In genomic region chr5:148512498-148512897, GRCh38 we compare ENCODE assay signal across 26 cellular contexts.
"Had no signal": no experiment of that assay in that cellular context is flagged by ENCODE, and none has a peak within 500 bp of the region (broad histone marks: within the 10 kb centered on the region; RNA-seq: fewer than 3 reads in every experiment).

No MANE protein-coding gene starts in this region.

- H3K36me3 ChIP-seq: stomach, suprapubic skin, thoracic aorta, thyroid gland, tibial artery, tibial nerve, upper lobe of left lung, upper lobe of right lung, uterus, vagina had no signal

- H3K4me3 ChIP-seq: stomach, suprapubic skin, testis, thoracic aorta, thyroid gland, tibial artery, tibial nerve, transverse colon, upper lobe of left lung, upper lobe of right lung, uterus, vagina had no signal

- H3K27me3 ChIP-seq: stomach, suprapubic skin, testis, thyroid gland, tibial artery, tibial nerve, transverse colon, upper lobe of left lung, upper lobe of right lung, uterus, vagina had no signal

- H3K4me1 ChIP-seq: stomach, suprapubic skin, testis, thyroid gland, tibial artery, tibial nerve, transverse colon, upper lobe of left lung, upper lobe of right lung, uterus, vagina had no signal

- DNase-seq: stimulated activated CD4-positive, alpha-beta T cell treated with anti-CD3 and anti-CD28 coated beads, Interleukin-2, amount 100 ng/mL, for 48 hours; stimulated activated CD4-positive, alpha-beta T cell treated with anti-CD3 and anti-CD28 coated beads, Interleukin-4, amount 100 ng/mL, for 1 hour; stimulated activated CD4-positive, alpha-beta T cell treated with anti-CD3 and anti-CD28 coated beads, Interleukin-4, amount 100 ng/mL, for 24 hours; stimulated activated CD4-positive, alpha-beta T cell treated with anti-CD3 and anti-CD28 coated beads, Interleukin-4, amount 100 ng/mL, for 4 hours; stimulated activated CD8-positive, alpha-beta memory T cell treated with anti-CD3 and anti-CD28 coated beads, Interleukin-4, amount 100 ng/mL, for 48 hours; stimulated activated naive B cell treated with anti-CD40 and anti-IgM and Interleukin-4, amounts not matched to agents 10 μg/mL and 1 μg/mL and 100 μg/mL, for 72 hours; stimulated activated naive CD4-positive, alpha-beta T cell; stimulated activated naive CD4-positive, alpha-beta T cell treated with Interleukin-2 at 50 U/mL for 16 hours; stimulated activated naive CD8-positive, alpha-beta T cell treated with anti-CD3 and anti-CD28 coated beads, Interleukin-15, amount 100 ng/mL, for 72 hours; stimulated activated naive CD8-positive, alpha-beta T cell treated with anti-CD3 and anti-CD28 coated beads, Interleukin-15, Interleukin-2, amounts not matched to agents 100 U/mL and 50 U/mL, for 24 hours; stomach; substantia nigra; testis; thyroid gland; tibial artery; transverse colon; trophoblast cell; upper lobe of left lung; upper lobe of right lung; uterus had no signal

- H3K9me3 ChIP-seq: suprapubic skin, testis, thoracic aorta, thyroid gland, tibial artery, uterus, vagina had no signal

- H3K27ac ChIP-seq: stomach, suprapubic skin, testis, thoracic aorta, thyroid gland, tibial artery, tibial nerve, transverse colon, upper lobe of left lung, upper lobe of right lung, uterus, vagina had no signal

- ATAC-seq: stimulated activated effector memory CD8-positive, alpha-beta T cell treated with anti-CD3 and anti-CD28 coated beads, Interleukin-12 subunit alpha, Interleukin-12 subunit beta, amount 100 ng/mL, for 72 hours; stimulated activated memory B cell treated with anti-CD40 and anti-IgM and Interleukin-4, amounts not matched to agents 10 μg/mL and 1 μg/mL and 100 μg/mL, for 72 hours; stimulated activated naive B cell treated with anti-CD40 and anti-IgM and Interleukin-4, amounts not matched to agents 10 μg/mL and 1 μg/mL and 100 μg/mL, for 72 hours; stimulated activated naive CD8-positive, alpha-beta T cell treated with anti-CD3 and anti-CD28 coated beads, Interleukin-15, amount 100 ng/mL, for 72 hours; stimulated activated naive CD8-positive, alpha-beta T cell treated with anti-CD3 and anti-CD28 coated beads, Interleukin-15, Interleukin-2, amounts not matched to agents 100 U/mL and 50 U/mL, for 24 hours; upper lobe of right lung had no signal
